1 cellular context compared by ENCODE assay signal in the genomic region with DNA sequence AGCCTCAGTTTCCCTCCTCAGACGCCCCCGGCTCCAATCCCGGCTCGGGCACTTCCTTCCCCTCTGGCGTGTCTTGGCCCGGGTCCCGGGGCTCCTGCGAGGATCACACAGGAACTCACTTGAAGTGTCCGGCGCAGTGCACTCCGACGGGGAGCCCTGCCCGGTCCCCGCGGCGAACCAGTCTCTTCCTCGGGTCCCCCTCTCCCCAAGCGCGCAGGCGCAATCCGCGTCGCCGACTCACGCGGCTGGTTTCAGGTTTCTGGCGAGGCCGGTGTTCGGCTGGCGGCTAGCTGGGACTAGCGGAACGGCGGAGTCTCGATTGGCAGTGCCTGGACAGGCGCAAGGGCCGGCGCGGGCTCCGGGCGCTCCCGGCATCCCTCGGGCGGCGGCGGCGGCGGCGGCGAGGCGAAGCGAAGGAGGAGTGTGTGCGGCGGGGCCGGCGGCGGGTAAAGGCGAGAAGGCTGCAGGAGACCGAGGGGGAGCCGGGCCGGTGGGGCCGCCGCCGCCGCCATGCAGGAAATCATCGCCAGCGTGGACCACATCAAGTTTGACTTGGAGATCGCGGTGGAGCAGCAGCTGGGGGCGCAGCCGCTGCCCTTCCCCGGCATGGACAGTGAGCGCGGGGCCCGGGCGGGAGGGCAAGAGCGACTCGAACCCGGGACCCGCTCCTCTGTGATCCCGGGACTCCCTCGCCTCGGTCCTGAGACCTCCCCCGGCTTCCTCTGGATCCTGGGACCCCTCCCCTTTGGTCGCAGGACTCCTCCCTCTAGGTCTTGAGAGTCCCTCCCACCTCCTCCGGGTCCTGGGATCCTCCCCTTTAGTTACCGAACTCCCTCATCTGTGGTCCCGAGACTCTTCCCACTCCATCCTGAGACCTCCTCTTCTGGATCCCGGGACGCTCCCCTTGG.
A peak's percentile ranks its signal among the peaks of the same experiment; 100 is the strongest.
TF ChIP-seq lines count a peak whose summit lies in the region.

A gene (plus strand): TSS at position 371 of the 908 bp plus-strand sequence. CDS start 140 bp downstream, at position 511.
A gene with protein sequence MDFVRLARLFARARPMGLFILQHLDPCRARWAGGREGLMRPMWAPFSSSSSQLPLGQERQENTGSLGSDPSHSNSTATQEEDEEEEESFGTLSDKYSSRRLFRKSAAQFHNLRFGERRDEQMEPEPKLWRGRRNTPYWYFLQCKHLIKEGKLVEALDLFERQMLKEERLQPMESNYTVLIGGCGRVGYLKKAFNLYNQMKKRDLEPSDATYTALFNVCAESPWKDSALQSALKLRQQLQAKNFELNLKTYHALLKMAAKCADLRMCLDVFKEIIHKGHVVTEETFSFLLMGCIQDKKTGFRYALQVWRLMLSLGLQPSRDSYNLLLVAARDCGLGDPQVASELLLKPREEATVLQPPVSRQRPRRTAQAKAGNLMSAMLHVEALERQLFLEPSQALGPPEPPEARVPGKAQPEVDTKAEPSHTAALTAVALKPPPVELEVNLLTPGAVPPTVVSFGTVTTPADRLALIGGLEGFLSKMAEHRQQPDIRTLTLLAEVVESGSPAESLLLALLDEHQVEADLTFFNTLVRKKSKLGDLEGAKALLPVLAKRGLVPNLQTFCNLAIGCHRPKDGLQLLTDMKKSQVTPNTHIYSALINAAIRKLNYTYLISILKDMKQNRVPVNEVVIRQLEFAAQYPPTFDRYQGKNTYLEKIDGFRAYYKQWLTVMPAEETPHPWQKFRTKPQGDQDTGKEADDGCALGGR (minus strand): TSS at position 226 of the 908 bp plus-strand sequence. CDS start 3,556 bp downstream, outside the sequence.

TF ChIP-seq in GM12878, 131 proteins besides CTCF, POLR2A, EP300 and RAD21 (continued from another document and continues in another):
- TF ChIP-seq, protein P1, sequence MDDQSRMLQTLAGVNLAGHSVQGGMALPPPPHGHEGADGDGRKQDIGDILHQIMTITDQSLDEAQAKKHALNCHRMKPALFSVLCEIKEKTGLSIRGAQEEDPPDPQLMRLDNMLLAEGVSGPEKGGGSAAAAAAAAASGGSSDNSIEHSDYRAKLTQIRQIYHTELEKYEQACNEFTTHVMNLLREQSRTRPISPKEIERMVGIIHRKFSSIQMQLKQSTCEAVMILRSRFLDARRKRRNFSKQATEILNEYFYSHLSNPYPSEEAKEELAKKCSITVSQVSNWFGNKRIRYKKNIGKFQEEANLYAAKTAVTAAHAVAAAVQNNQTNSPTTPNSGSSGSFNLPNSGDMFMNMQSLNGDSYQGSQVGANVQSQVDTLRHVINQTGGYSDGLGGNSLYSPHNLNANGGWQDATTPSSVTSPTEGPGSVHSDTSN (IDR thresholded peaks at IDR 0.05; ENCODE audit: insufficient replicate concordance, low read depth, low read length): no peak
- TF ChIP-seq KLF5 (IDR thresholded peaks at IDR 0.05; ENCODE audit: partially characterized antibody) (peak; percentile 77), CREM (IDR thresholded peaks at IDR 0.05; ENCODE audit: low read depth) (0 out of 2 replicates have a peak, but pooled peaks have one; percentile 53), HDGF (IDR thresholded peaks at IDR 0.05) (0 out of 2 replicates have a peak, but pooled peaks have one; percentile 23), NBN (IDR thresholded peaks at IDR 0.05) (0 out of 2 replicates have a peak, but pooled peaks have one; percentile 48), IKZF1 (conservative IDR thresholded peaks at IDR 0.05) (peak; percentile 93), SPI1 (IDR thresholded peaks at IDR 0.05; ENCODE audit: borderline replicate concordance, insufficient read depth, low read depth, low read length) (no peak), TCF3 (IDR thresholded peaks at IDR 0.05; ENCODE audit: borderline replicate concordance, insufficient read depth, low read depth, low read length) (0 out of 2 replicates have a peak, but pooled peaks have one; percentile 53), NFIC (IDR thresholded peaks at IDR 0.05; ENCODE audit: low read depth, low read length) (no peak), BRCA1 (IDR thresholded peaks at IDR 0.05; ENCODE audit: low read depth, low read length) (no peak), HCFC1 (IDR thresholded peaks at IDR 0.05; ENCODE audit: low read length) (peak; percentile 81), TCF12 (IDR thresholded peaks at IDR 0.05; ENCODE audit: low read depth, low read length) (peak; percentile 58; the same call in 1 of the 2 replicates), IRF4 (IDR thresholded peaks at IDR 0.05; ENCODE audit: low read depth, low read length) (no peak), CBX5 (IDR thresholded peaks at IDR 0.05; ENCODE audit: low read depth) (no peak), SMAD1 (IDR thresholded peaks at IDR 0.05; ENCODE audit: low read depth, partially characterized antibody) (no peak), POU2F2 (IDR thresholded peaks at IDR 0.05; ENCODE audit: borderline replicate concordance, low read depth, low read length) (peak; percentile 74; the same call in 2 of the 3 replicates), RCOR1 (conservative IDR thresholded peaks at IDR 0.05; ENCODE audit: low read depth, low read length) (no peak), RAD51 (IDR thresholded peaks at IDR 0.05) (peak; percentile 63; the same call in 1 of the 2 replicates), SUPT20H (IDR thresholded peaks at IDR 0.05; ENCODE audit: borderline replicate concordance, control insufficient read depth, low read depth, low read length) (no peak), TAF1 (IDR thresholded peaks at IDR 0.05; ENCODE audit: borderline replicate concordance, low read depth, low read length) (peak; percentile 56; the same call in 1 of the 2 replicates), FOXM1 (IDR thresholded peaks at IDR 0.05; ENCODE audit: low read depth, low read length) (no peak), POLR2AphosphoS5 (IDR thresholded peaks at IDR 0.05; ENCODE audit: low read length) (peak; percentile 76; the same call in 1 of the 2 replicates), NRF1 (conservative IDR thresholded peaks at IDR 0.05; ENCODE audit: low read depth, low read length) (peak; percentile 31; the same call in 1 of the 2 replicates), KDM1A (IDR thresholded peaks at IDR 0.05; ENCODE audit: borderline replicate concordance) (no peak), ESRRA (IDR thresholded peaks at IDR 0.05; ENCODE audit: low read length) (no peak)
- TF ChIP-seq, protein P2, sequence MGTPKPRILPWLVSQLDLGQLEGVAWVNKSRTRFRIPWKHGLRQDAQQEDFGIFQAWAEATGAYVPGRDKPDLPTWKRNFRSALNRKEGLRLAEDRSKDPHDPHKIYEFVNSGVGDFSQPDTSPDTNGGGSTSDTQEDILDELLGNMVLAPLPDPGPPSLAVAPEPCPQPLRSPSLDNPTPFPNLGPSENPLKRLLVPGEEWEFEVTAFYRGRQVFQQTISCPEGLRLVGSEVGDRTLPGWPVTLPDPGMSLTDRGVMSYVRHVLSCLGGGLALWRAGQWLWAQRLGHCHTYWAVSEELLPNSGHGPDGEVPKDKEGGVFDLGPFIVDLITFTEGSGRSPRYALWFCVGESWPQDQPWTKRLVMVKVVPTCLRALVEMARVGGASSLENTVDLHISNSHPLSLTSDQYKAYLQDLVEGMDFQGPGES (IDR thresholded peaks at IDR 0.05): no peak
- TF ChIP-seq, protein P3, sequence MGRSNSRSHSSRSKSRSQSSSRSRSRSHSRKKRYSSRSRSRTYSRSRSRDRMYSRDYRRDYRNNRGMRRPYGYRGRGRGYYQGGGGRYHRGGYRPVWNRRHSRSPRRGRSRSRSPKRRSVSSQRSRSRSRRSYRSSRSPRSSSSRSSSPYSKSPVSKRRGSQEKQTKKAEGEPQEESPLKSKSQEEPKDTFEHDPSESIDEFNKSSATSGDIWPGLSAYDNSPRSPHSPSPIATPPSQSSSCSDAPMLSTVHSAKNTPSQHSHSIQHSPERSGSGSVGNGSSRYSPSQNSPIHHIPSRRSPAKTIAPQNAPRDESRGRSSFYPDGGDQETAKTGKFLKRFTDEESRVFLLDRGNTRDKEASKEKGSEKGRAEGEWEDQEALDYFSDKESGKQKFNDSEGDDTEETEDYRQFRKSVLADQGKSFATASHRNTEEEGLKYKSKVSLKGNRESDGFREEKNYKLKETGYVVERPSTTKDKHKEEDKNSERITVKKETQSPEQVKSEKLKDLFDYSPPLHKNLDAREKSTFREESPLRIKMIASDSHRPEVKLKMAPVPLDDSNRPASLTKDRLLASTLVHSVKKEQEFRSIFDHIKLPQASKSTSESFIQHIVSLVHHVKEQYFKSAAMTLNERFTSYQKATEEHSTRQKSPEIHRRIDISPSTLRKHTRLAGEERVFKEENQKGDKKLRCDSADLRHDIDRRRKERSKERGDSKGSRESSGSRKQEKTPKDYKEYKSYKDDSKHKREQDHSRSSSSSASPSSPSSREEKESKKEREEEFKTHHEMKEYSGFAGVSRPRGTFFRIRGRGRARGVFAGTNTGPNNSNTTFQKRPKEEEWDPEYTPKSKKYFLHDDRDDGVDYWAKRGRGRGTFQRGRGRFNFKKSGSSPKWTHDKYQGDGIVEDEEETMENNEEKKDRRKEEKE (IDR thresholded peaks at IDR 0.05): no peak
- TF ChIP-seq, protein P4, sequence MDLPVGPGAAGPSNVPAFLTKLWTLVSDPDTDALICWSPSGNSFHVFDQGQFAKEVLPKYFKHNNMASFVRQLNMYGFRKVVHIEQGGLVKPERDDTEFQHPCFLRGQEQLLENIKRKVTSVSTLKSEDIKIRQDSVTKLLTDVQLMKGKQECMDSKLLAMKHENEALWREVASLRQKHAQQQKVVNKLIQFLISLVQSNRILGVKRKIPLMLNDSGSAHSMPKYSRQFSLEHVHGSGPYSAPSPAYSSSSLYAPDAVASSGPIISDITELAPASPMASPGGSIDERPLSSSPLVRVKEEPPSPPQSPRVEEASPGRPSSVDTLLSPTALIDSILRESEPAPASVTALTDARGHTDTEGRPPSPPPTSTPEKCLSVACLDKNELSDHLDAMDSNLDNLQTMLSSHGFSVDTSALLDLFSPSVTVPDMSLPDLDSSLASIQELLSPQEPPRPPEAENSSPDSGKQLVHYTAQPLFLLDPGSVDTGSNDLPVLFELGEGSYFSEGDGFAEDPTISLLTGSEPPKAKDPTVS (IDR thresholded peaks at IDR 0.05; ENCODE audit: low read depth, low read length): no peak
- TF ChIP-seq, protein P5, sequence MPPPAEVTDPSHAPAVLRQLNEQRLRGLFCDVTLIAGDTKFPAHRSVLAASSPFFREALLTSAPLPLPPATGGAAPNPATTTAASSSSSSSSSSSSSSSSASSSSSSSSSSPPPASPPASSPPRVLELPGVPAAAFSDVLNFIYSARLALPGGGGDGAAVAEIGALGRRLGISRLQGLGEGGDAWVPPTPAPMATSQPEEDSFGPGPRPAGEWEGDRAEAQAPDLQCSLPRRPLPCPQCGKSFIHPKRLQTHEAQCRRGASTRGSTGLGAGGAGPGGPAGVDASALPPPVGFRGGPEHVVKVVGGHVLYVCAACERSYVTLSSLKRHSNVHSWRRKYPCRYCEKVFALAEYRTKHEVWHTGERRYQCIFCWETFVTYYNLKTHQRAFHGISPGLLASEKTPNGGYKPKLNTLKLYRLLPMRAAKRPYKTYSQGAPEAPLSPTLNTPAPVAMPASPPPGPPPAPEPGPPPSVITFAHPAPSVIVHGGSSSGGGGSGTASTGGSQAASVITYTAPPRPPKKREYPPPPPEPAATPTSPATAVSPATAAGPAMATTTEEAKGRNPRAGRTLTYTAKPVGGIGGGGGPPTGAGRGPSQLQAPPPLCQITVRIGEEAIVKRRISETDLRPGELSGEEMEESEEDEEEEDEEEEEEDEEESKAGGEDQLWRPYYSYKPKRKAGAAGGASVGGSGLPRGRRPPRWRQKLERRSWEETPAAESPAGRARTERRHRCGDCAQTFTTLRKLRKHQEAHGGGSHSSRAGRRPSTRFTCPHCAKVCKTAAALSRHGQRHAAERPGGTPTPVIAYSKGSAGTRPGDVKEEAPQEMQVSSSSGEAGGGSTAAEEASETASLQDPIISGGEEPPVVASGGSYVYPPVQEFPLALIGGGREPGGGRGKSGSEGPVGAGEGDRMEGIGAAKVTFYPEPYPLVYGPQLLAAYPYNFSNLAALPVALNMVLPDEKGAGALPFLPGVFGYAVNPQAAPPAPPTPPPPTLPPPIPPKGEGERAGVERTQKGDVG (CRISPR knock-in tag; IDR thresholded peaks at IDR 0.05): no peak
- TF ChIP-seq, protein P6, sequence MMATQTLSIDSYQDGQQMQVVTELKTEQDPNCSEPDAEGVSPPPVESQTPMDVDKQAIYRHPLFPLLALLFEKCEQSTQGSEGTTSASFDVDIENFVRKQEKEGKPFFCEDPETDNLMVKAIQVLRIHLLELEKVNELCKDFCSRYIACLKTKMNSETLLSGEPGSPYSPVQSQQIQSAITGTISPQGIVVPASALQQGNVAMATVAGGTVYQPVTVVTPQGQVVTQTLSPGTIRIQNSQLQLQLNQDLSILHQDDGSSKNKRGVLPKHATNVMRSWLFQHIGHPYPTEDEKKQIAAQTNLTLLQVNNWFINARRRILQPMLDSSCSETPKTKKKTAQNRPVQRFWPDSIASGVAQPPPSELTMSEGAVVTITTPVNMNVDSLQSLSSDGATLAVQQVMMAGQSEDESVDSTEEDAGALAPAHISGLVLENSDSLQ (IDR thresholded peaks at IDR 0.05): no peak
- TF ChIP-seq, protein P7, sequence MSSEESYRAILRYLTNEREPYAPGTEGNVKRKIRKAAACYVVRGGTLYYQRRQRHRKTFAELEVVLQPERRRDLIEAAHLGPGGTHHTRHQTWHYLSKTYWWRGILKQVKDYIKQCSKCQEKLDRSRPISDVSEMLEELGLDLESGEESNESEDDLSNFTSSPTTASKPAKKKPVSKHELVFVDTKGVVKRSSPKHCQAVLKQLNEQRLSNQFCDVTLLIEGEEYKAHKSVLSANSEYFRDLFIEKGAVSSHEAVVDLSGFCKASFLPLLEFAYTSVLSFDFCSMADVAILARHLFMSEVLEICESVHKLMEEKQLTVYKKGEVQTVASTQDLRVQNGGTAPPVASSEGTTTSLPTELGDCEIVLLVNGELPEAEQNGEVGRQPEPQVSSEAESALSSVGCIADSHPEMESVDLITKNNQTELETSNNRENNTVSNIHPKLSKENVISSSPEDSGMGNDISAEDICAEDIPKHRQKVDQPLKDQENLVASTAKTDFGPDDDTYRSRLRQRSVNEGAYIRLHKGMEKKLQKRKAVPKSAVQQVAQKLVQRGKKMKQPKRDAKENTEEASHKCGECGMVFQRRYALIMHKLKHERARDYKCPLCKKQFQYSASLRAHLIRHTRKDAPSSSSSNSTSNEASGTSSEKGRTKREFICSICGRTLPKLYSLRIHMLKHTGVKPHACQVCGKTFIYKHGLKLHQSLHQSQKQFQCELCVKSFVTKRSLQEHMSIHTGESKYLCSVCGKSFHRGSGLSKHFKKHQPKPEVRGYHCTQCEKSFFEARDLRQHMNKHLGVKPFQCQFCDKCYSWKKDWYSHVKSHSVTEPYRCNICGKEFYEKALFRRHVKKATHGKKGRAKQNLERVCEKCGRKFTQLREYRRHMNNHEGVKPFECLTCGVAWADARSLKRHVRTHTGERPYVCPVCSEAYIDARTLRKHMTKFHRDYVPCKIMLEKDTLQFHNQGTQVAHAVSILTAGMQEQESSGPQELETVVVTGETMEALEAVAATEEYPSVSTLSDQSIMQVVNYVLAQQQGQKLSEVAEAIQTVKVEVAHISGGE (CRISPR knock-in tag; IDR thresholded peaks at IDR 0.05): peak; percentile 63
- TF ChIP-seq, protein P8, sequence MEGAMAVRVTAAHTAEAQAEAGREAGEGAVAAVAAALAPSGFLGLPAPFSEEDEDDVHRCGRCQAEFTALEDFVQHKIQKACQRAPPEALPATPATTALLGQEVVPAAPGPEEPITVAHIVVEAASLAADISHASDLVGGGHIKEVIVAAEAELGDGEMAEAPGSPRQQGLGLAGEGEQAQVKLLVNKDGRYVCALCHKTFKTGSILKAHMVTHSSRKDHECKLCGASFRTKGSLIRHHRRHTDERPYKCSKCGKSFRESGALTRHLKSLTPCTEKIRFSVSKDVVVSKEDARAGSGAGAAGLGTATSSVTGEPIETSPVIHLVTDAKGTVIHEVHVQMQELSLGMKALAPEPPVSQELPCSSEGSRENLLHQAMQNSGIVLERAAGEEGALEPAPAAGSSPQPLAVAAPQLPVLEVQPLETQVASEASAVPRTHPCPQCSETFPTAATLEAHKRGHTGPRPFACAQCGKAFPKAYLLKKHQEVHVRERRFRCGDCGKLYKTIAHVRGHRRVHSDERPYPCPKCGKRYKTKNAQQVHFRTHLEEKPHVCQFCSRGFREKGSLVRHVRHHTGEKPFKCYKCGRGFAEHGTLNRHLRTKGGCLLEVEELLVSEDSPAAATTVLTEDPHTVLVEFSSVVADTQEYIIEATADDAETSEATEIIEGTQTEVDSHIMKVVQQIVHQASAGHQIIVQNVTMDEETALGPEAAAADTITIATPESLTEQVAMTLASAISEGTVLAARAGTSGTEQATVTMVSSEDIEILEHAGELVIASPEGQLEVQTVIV (IDR thresholded peaks at IDR 0.05; ENCODE audit: borderline replicate concordance, partially characterized antibody): peak; percentile 65
